ENCODE assay signal across 1 cellular context in the genomic region with DNA sequence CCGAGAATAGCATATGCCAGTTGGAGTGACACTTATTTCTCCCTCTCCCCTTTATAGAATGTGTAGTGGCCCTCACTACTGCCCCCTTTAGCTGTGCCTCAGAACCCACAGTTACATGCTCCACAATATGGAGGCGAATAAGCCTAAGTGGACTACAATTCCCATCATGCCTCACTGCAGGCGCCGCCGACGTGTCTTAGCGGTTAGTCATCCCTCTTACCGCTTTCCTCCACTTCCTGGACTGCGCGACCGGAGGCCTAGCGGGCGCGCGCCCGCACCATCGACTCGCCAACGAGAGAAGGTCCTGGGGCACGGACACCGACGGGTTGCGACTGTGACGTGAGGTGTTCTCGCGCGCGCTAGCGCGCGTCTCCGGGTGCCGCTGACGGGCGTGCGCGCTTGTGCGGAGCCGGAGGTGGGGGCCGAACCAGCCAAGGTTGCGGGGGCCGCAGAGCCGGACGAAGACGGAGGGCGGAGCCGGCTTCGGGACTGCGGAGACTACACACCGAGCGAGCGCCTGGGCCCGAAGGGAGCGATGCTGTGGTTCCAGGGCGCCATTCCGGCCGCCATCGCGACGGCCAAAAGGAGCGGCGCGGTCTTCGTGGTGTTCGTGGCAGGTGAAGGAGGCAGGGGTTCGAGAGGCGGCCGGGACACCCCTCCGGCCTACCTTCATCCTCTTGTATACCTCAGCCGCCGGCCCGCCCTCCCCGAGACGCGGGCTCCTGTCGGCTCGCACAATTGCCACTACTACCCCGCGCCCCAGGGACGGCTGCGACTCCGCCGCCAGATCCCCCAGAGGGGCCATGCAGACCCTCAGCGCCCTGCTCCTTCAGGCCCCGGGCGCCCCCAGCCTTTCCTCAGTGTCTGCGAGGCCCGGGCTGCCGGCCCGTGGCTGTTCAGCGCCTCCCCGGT.
TF ChIP-seq lines count a peak whose summit lies in the region.

A gene with protein sequence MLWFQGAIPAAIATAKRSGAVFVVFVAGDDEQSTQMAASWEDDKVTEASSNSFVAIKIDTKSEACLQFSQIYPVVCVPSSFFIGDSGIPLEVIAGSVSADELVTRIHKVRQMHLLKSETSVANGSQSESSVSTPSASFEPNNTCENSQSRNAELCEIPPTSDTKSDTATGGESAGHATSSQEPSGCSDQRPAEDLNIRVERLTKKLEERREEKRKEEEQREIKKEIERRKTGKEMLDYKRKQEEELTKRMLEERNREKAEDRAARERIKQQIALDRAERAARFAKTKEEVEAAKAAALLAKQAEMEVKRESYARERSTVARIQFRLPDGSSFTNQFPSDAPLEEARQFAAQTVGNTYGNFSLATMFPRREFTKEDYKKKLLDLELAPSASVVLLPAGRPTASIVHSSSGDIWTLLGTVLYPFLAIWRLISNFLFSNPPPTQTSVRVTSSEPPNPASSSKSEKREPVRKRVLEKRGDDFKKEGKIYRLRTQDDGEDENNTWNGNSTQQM (plus strand): TSS at position 461 of the 912 bp plus-strand sequence. CDS start 75 bp downstream, at position 536.

TF ChIP-seq in GM12878, 131 proteins besides CTCF, POLR2A, EP300 and RAD21 (continued from another document and continues in another):
- TF ChIP-seq, protein P1, sequence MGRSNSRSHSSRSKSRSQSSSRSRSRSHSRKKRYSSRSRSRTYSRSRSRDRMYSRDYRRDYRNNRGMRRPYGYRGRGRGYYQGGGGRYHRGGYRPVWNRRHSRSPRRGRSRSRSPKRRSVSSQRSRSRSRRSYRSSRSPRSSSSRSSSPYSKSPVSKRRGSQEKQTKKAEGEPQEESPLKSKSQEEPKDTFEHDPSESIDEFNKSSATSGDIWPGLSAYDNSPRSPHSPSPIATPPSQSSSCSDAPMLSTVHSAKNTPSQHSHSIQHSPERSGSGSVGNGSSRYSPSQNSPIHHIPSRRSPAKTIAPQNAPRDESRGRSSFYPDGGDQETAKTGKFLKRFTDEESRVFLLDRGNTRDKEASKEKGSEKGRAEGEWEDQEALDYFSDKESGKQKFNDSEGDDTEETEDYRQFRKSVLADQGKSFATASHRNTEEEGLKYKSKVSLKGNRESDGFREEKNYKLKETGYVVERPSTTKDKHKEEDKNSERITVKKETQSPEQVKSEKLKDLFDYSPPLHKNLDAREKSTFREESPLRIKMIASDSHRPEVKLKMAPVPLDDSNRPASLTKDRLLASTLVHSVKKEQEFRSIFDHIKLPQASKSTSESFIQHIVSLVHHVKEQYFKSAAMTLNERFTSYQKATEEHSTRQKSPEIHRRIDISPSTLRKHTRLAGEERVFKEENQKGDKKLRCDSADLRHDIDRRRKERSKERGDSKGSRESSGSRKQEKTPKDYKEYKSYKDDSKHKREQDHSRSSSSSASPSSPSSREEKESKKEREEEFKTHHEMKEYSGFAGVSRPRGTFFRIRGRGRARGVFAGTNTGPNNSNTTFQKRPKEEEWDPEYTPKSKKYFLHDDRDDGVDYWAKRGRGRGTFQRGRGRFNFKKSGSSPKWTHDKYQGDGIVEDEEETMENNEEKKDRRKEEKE (IDR thresholded peaks at IDR 0.05): no peak
- TF ChIP-seq ZSCAN29 (IDR thresholded peaks at IDR 0.05) (no peak), SKIL (IDR thresholded peaks at IDR 0.05; ENCODE audit: low read depth, poor library complexity, severe bottlenecking) (peak; percentile 18), JUNB (IDR thresholded peaks at IDR 0.05) (no peak; the same call in 1 of the 2 replicates), MEF2A (IDR thresholded peaks at IDR 0.05; ENCODE audit: insufficient read depth, low read depth, low read length) (no peak), CEBPB (IDR thresholded peaks at IDR 0.05; ENCODE audit: borderline replicate concordance in 1 of 2, low read depth in 2 of 2, low read length in 2 of 2) (no peak), RBBP5 (conservative IDR thresholded peaks at IDR 0.05) (no peak; the same call in 1 of the 2 replicates), TCF3 (IDR thresholded peaks at IDR 0.05; ENCODE audit: borderline replicate concordance, insufficient read depth, low read depth, low read length) (0 out of 2 replicates have a peak, but pooled peaks have one; percentile 43), SREBF1 (IDR thresholded peaks at IDR 0.05; ENCODE audit: low read length) (0 out of 2 replicates have a peak, but pooled peaks have one; percentile 62), POLR2AphosphoS5 (IDR thresholded peaks at IDR 0.05; ENCODE audit: low read length) (peak; percentile 90), IKZF2 (IDR thresholded peaks at IDR 0.05) (no peak), E2F8 (IDR thresholded peaks at IDR 0.05; ENCODE audit: low read depth, partially characterized antibody) (no peak), RUNX3 (IDR thresholded peaks at IDR 0.05; ENCODE audit: low read length) (peak; percentile 73; the same call in 1 of the 2 replicates), NFXL1 (IDR thresholded peaks at IDR 0.05; ENCODE audit: borderline replicate concordance) (no peak), ZBTB11 (CRISPR knock-in tag; IDR thresholded peaks at IDR 0.05) (no peak), MYB (IDR thresholded peaks at IDR 0.05; ENCODE audit: borderline replicate concordance, low read depth, low read length) (no peak), KLF5 (IDR thresholded peaks at IDR 0.05; ENCODE audit: partially characterized antibody) (no peak), STAT1 (conservative IDR thresholded peaks at IDR 0.05) (no peak), NR2C1 (IDR thresholded peaks at IDR 0.05) (no peak), NBN (IDR thresholded peaks at IDR 0.05) (peak; percentile 54; the same call in 1 of the 2 replicates), RAD51 (IDR thresholded peaks at IDR 0.05) (no peak), ZNF622 (IDR thresholded peaks at IDR 0.05) (no peak), NRF1 (conservative IDR thresholded peaks at IDR 0.05; ENCODE audit: low read depth, low read length) (peak; percentile 39; the same call in 1 of the 2 replicates), POLR2AphosphoS2 (IDR thresholded peaks at IDR 0.05; ENCODE audit: low read depth, low read length) (0 out of 2 replicates have a peak, but pooled peaks have one; percentile 35)
- TF ChIP-seq, protein P2, sequence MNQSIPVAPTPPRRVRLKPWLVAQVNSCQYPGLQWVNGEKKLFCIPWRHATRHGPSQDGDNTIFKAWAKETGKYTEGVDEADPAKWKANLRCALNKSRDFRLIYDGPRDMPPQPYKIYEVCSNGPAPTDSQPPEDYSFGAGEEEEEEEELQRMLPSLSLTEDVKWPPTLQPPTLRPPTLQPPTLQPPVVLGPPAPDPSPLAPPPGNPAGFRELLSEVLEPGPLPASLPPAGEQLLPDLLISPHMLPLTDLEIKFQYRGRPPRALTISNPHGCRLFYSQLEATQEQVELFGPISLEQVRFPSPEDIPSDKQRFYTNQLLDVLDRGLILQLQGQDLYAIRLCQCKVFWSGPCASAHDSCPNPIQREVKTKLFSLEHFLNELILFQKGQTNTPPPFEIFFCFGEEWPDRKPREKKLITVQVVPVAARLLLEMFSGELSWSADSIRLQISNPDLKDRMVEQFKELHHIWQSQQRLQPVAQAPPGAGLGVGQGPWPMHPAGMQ (IDR thresholded peaks at IDR 0.05; ENCODE audit: borderline replicate concordance): no peak; the same call in 1 of the 2 replicates
- TF ChIP-seq, protein P3, sequence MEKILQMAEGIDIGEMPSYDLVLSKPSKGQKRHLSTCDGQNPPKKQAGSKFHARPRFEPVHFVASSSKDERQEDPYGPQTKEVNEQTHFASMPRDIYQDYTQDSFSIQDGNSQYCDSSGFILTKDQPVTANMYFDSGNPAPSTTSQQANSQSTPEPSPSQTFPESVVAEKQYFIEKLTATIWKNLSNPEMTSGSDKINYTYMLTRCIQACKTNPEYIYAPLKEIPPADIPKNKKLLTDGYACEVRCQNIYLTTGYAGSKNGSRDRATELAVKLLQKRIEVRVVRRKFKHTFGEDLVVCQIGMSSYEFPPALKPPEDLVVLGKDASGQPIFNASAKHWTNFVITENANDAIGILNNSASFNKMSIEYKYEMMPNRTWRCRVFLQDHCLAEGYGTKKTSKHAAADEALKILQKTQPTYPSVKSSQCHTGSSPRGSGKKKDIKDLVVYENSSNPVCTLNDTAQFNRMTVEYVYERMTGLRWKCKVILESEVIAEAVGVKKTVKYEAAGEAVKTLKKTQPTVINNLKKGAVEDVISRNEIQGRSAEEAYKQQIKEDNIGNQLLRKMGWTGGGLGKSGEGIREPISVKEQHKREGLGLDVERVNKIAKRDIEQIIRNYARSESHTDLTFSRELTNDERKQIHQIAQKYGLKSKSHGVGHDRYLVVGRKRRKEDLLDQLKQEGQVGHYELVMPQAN (conservative IDR thresholded peaks at IDR 0.05): peak; percentile 68
- TF ChIP-seq, protein P4, sequence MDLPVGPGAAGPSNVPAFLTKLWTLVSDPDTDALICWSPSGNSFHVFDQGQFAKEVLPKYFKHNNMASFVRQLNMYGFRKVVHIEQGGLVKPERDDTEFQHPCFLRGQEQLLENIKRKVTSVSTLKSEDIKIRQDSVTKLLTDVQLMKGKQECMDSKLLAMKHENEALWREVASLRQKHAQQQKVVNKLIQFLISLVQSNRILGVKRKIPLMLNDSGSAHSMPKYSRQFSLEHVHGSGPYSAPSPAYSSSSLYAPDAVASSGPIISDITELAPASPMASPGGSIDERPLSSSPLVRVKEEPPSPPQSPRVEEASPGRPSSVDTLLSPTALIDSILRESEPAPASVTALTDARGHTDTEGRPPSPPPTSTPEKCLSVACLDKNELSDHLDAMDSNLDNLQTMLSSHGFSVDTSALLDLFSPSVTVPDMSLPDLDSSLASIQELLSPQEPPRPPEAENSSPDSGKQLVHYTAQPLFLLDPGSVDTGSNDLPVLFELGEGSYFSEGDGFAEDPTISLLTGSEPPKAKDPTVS (IDR thresholded peaks at IDR 0.05; ENCODE audit: low read depth, low read length): no peak
